In genomic region chr16:56977256-56977655, GRCh38 we compare ENCODE assay signal across 20 cellular contexts. TPM values are rescaled to one million over a fixed set of nuclear protein-coding genes. Genes with fewer than 3 reads are reported as not detected.
DNase-seq lines count a peak whose midpoint lies in the region; ATAC-seq, FAIRE-seq and TF ChIP-seq lines count a peak whose summit lies in the region.
"Had no signal": no experiment of that assay in that cellular context is flagged by ENCODE, and none has a peak within 500 bp of the region (broad histone marks: within the 10 kb centered on the region; RNA-seq: fewer than 3 reads in every experiment).

No MANE protein-coding gene starts in this region.

- CTCF ChIA-PET in activated naive CD4-positive, alpha-beta T cell treated with anti-CD3 and anti-CD28 coated beads for 36 hours (lab: Charles Lee) = interaction anchor here (0.6 to 3.0 kb wide), 4 partner anchors 13 to 126 kb away, joined by 3 to 22 read pairs (median 4); no protein-coding TSS in a partner anchor

- H3K36me3 ChIP-seq in endodermal cell (ENCODE audit: control insufficient read depth, insufficient read depth, low read length) = no peaks in the 10 kb centered on the region
- H3K36me3 ChIP-seq: BLaER1 treated with 17β-estradiol and CSF1 and Interleukin-3, amounts not matched to agents 10 nM and 100 nM; Peyer's patch had no signal

- no peak overlapping the region for H3K9ac ChIP-seq in endodermal cell (ENCODE audit: extremely low read depth, low read length, poor library complexity, severe bottlenecking)
- H3K9ac ChIP-seq: BLaER1 treated with 17β-estradiol and CSF1 and Interleukin-3, amounts not matched to agents 10 nM and 100 nM; KMS-11 had no signal

- H3K27ac Mint-ChIP-seq in activated naive CD4-positive, alpha-beta T cell treated with anti-CD3 and anti-CD28 coated beads, Interleukin-2, amount 50 U/mL, for 24 hours = peak overlapping the region; percentile 31
- H3K27ac Mint-ChIP-seq in activated naive CD4-positive, alpha-beta T cell treated with anti-CD3 and anti-CD28 coated beads for 36 hours = no peak overlapping the region
- H3K27ac Mint-ChIP-seq in stimulated activated memory B cell treated with anti-CD40 and anti-IgM and Interleukin-4, amounts not matched to agents 10 μg/mL and 1 μg/mL and 100 μg/mL, for 72 hours = peak overlapping the region; percentile 92
- H3K27ac Mint-ChIP-seq in endodermal cell = no peak overlapping the region
- H3K27ac Mint-ChIP-seq: HFFc6 had no signal

- no peak overlapping the region for H3K27ac ChIP-seq in endodermal cell (ENCODE audit: low read depth, low read length)
- H3K27ac ChIP-seq: A549, KMS-11, Peyer's patch had no signal

- H3K4me3 Mint-ChIP-seq in activated naive CD4-positive, alpha-beta T cell treated with anti-CD3 and anti-CD28 coated beads, Interleukin-2, amount 50 U/mL, for 24 hours = no peak overlapping the region
- no peak overlapping the region for H3K4me3 Mint-ChIP-seq in activated naive CD4-positive, alpha-beta T cell treated with anti-CD3 and anti-CD28 coated beads for 36 hours
- H3K4me3 Mint-ChIP-seq in stimulated activated memory B cell treated with anti-CD40 and anti-IgM and Interleukin-4, amounts not matched to agents 10 μg/mL and 1 μg/mL and 100 μg/mL, for 72 hours = no peak overlapping the region
- H3K4me3 Mint-ChIP-seq in endodermal cell = no peak overlapping the region
- H3K4me3 Mint-ChIP-seq: HFFc6 had no signal

- H3K4me1 ChIP-seq in endodermal cell (ENCODE audit: control insufficient read depth, insufficient read depth, low read length) = no peaks in the 10 kb centered on the region
- H3K4me1 ChIP-seq: A549 had no signal

- peak; percentile 54 for FAIRE-seq in HTR-8/SVneo (lab: Jason Lieb, UNC)
- FAIRE-seq: A549, GM12891, H1 had no signal

- no peak for ATAC-seq in stimulated activated memory B cell treated with anti-CD40 and anti-IgM and Interleukin-4, amounts not matched to agents 10 μg/mL and 1 μg/mL and 100 μg/mL, for 72 hours
- ATAC-seq in HG02763 (IDR thresholded peaks at IDR 0.05; ENCODE audit: unreplicated experiment) (no peak), GM18519 (IDR thresholded peaks at IDR 0.05; ENCODE audit: low FRiP score, unreplicated experiment) (no peak)
- ATAC-seq: A549, Right ventricle myocardium inferior had no signal

- intact Hi-C loops in activated naive CD4-positive, alpha-beta T cell treated with anti-CD3 and anti-CD28 coated beads for 36 hours (cut with micrococcal nuclease) = no loop called here

- H3K9me3 Mint-ChIP-seq in activated naive CD4-positive, alpha-beta T cell treated with anti-CD3 and anti-CD28 coated beads, Interleukin-2, amount 50 U/mL, for 24 hours = no peaks in the 10 kb centered on the region
- no peaks in the 10 kb centered on the region for H3K9me3 Mint-ChIP-seq in activated naive CD4-positive, alpha-beta T cell treated with anti-CD3 and anti-CD28 coated beads for 36 hours
- H3K9me3 Mint-ChIP-seq in stimulated activated memory B cell treated with anti-CD40 and anti-IgM and Interleukin-4, amounts not matched to agents 10 μg/mL and 1 μg/mL and 100 μg/mL, for 72 hours = no peaks in the 10 kb centered on the region
- peaks cover 7% of the 10 kb centered on the region for H3K9me3 Mint-ChIP-seq in endodermal cell
- H3K9me3 Mint-ChIP-seq: HFFc6 had no signal

- no peak for TF ChIP-seq CTCF in endodermal cell (conservative IDR thresholded peaks at IDR 0.05)

- no peaks in the 10 kb centered on the region for H3K36me3 Mint-ChIP-seq in activated naive CD4-positive, alpha-beta T cell treated with anti-CD3 and anti-CD28 coated beads, Interleukin-2, amount 50 U/mL, for 24 hours
- H3K36me3 Mint-ChIP-seq in activated naive CD4-positive, alpha-beta T cell treated with anti-CD3 and anti-CD28 coated beads for 36 hours (ENCODE audit: low read depth) = peaks cover 3% of the 10 kb centered on the region
- H3K36me3 Mint-ChIP-seq in stimulated activated memory B cell treated with anti-CD40 and anti-IgM and Interleukin-4, amounts not matched to agents 10 μg/mL and 1 μg/mL and 100 μg/mL, for 72 hours = peaks cover 24% of the 10 kb centered on the region
- no peaks in the 10 kb centered on the region for H3K36me3 Mint-ChIP-seq in endodermal cell (ENCODE audit: low read depth)

- 87 to 98% methylated on average over 5 to 8 of the region's 8 CpGs for WGBS in endodermal cell (ENCODE audit: insufficient coverage in 1 of 2, insufficient read length in 1 of 2), 2 experiments

- H3K27me3 Mint-ChIP-seq in activated naive CD4-positive, alpha-beta T cell treated with anti-CD3 and anti-CD28 coated beads, Interleukin-2, amount 50 U/mL, for 24 hours = no peaks in the 10 kb centered on the region
- H3K27me3 Mint-ChIP-seq in activated naive CD4-positive, alpha-beta T cell treated with anti-CD3 and anti-CD28 coated beads for 36 hours (ENCODE audit: low read depth) = no peaks in the 10 kb centered on the region
- no peaks in the 10 kb centered on the region for H3K27me3 Mint-ChIP-seq in stimulated activated memory B cell treated with anti-CD40 and anti-IgM and Interleukin-4, amounts not matched to agents 10 μg/mL and 1 μg/mL and 100 μg/mL, for 72 hours
- peaks cover 12% of the 10 kb centered on the region for H3K27me3 Mint-ChIP-seq in endodermal cell (ENCODE audit: insufficient read depth)

- H3K4me3 ChIP-seq in endodermal cell (ENCODE audit: low read length) = no peak overlapping the region
- H3K4me3 ChIP-seq: A549; BLaER1 treated with 17β-estradiol and CSF1 and Interleukin-3, amounts not matched to agents 10 nM and 100 nM; Peyer's patch had no signal

- peaks cover 53% of the 10 kb centered on the region for H3K4me1 Mint-ChIP-seq in activated naive CD4-positive, alpha-beta T cell treated with anti-CD3 and anti-CD28 coated beads, Interleukin-2, amount 50 U/mL, for 24 hours
- peaks cover 41% of the 10 kb centered on the region for H3K4me1 Mint-ChIP-seq in activated naive CD4-positive, alpha-beta T cell treated with anti-CD3 and anti-CD28 coated beads for 36 hours (ENCODE audit: low read depth)
- peaks cover 87% of the 10 kb centered on the region for H3K4me1 Mint-ChIP-seq in stimulated activated memory B cell treated with anti-CD40 and anti-IgM and Interleukin-4, amounts not matched to agents 10 μg/mL and 1 μg/mL and 100 μg/mL, for 72 hours
- no peaks in the 10 kb centered on the region for H3K4me1 Mint-ChIP-seq in endodermal cell

- DNase-seq in activated naive CD4-positive, alpha-beta T cell treated with anti-CD3 and anti-CD28 coated beads for 36 hours = no peak
- DNase-seq in HTR-8/SVneo (ENCODE audit: insufficient read length, low spot score) (no peak), cerebellar cortex (ENCODE audit: low spot score) (peak; percentile 55), endodermal cell (no peak)
- DNase-seq: GF-D8, HFFc6, NCI-H1436 treated with DMSO at 0.1 percent for 48 hours, NCI-H2081, Peyer's patch had no signal

- no peaks in the 10 kb centered on the region for H3K9me3 ChIP-seq in endodermal cell (ENCODE audit: control insufficient read depth, low read length)
- H3K9me3 ChIP-seq: A549, Peyer's patch had no signal

- no peaks in the 10 kb centered on the region for H3K27me3 ChIP-seq in endodermal cell (ENCODE audit: control insufficient read depth, insufficient read depth, low read length, poor library complexity, severe bottlenecking)
- H3K27me3 ChIP-seq: BLaER1 treated with 17β-estradiol and CSF1 and Interleukin-3, amounts not matched to agents 10 nM and 100 nM; Peyer's patch had no signal

RNA-seq across cellular contexts. Expression of gene NLRC5, which starts 12.1 kb away (rescaled TPM):
- total RNA-seq in activated naive CD4-positive, alpha-beta T cell treated with anti-CD3 and anti-CD28 coated beads for 36 hours = 100 to 1,000 TPM; 104 to 119 TPM
- under 1 TPM; 0.64 to 0.97 TPM for total RNA-seq in endodermal cell
- 0.21 TPM for polyA plus RNA-seq in endodermal cell (2013, experiment 1 of 2)
- 0.12 TPM for polyA plus RNA-seq in endodermal cell (2013, experiment 2 of 2)

RNA-seq across cellular contexts. Expression of gene CETP, which starts 15.5 kb away (rescaled TPM):
- not detected for total RNA-seq in activated naive CD4-positive, alpha-beta T cell treated with anti-CD3 and anti-CD28 coated beads for 36 hours
- total RNA-seq in endodermal cell = not detected
- not detected for polyA plus RNA-seq in endodermal cell (2013, experiment 1 of 2)
- polyA plus RNA-seq in endodermal cell (2013, experiment 2 of 2) = not detected
- total RNA-seq: H1, HFFc6, M059J had no signal
- polyA plus RNA-seq: A549, H1 had no signal

RNA-seq across cellular contexts. Expression of gene HERPUD1, which starts 45.3 kb away (rescaled TPM):
- total RNA-seq in activated naive CD4-positive, alpha-beta T cell treated with anti-CD3 and anti-CD28 coated beads for 36 hours = 100 to 1,000 TPM; 118 to 120 TPM
- total RNA-seq in endodermal cell = 10 to 100 TPM; 21.5 to 40.6 TPM
- 51.1 TPM for polyA plus RNA-seq in endodermal cell (2013, experiment 1 of 2)
- 39.7 TPM for polyA plus RNA-seq in endodermal cell (2013, experiment 2 of 2)

Comparison
In these comparisons a context has a peak if more than half of its experiments do, and no peak if none do; other contexts are left out.
1. H3K27ac Mint-ChIP-seq: peak in activated naive CD4-positive, alpha-beta T cell treated with anti-CD3 and anti-CD28 coated beads, Interleukin-2, amount 50 U/mL, for 24 hours (single experiment) and stimulated activated memory B cell treated with anti-CD40 and anti-IgM and Interleukin-4, amounts not matched to agents 10 μg/mL and 1 μg/mL and 100 μg/mL, for 72 hours (single experiment); none in activated naive CD4-positive, alpha-beta T cell treated with anti-CD3 and anti-CD28 coated beads for 36 hours (single experiment) and endodermal cell (single experiment).
2. RNA of gene NLRC5, which starts 12.1 kb away (total RNA-seq): 104 to 119 TPM in activated naive CD4-positive, alpha-beta T cell treated with anti-CD3 and anti-CD28 coated beads for 36 hours; 0.64 to 0.97 TPM in endodermal cell; every median in the first group is over 10 times any median in the second.